8 cellular contexts compared by ENCODE assay signal in genomic region chr2:84302513-84303412, GRCh38.
DNase-seq lines count a peak whose midpoint lies in the region; ATAC-seq, FAIRE-seq and TF ChIP-seq lines count a peak whose summit lies in the region.

No MANE protein-coding gene starts in this region.

- H3K79me2 ChIP-seq in OCI-LY3 (ENCODE audit: low read length), result no peaks in the 10 kb centered on the region

- peak; percentile 91 for ATAC-seq in GM21423 (IDR thresholded peaks at IDR 0.05; ENCODE audit: unreplicated experiment)
- peak; percentile 82 for ATAC-seq in HG03558 (IDR thresholded peaks at IDR 0.05; ENCODE audit: extremely low read depth, unreplicated experiment)

- peak overlapping the region; percentile 37 for H3K4me2 ChIP-seq in OCI-LY3 (ENCODE audit: low read length)

- H4K20me1 ChIP-seq in OCI-LY3 (ENCODE audit: insufficient read depth, low read length), result no peaks in the 10 kb centered on the region

- H3K4me1 ChIP-seq in OCI-LY3 (ENCODE audit: low read length) (peaks cover 17% of the 10 kb centered on the region), adipocyte (ENCODE audit: control insufficient read depth, insufficient read depth, low read length) (no peaks in the 10 kb centered on the region), small intestine (ENCODE audit: control insufficient read depth in 2 of 2, insufficient read depth in 1 of 2, low read depth in 1 of 2, low read length in 1 of 2) (no peaks in the 10 kb centered on the region)

- no peaks in the 10 kb centered on the region for H3K9me3 ChIP-seq in OCI-LY3 (ENCODE audit: insufficient read depth, low read length)
- peaks cover 11% of the 10 kb centered on the region for H3K9me3 ChIP-seq in adipocyte (ENCODE audit: control insufficient read depth, low read length)
- no peaks in the 10 kb centered on the region for H3K9me3 ChIP-seq in small intestine (ENCODE audit: control insufficient read depth, low read depth)

- 14 to 51% (median 18%) methylated on average over 3 of the region's 3 CpGs for WGBS in small intestine, 3 donors

- H3K4me3 ChIP-seq in OCI-LY3 (ENCODE audit: low read length), result peak overlapping the region; percentile 9; the same call in 1 of the 2 replicates
- H3K4me3 ChIP-seq in adipocyte (ENCODE audit: low read length), result no peak overlapping the region
- no peak overlapping the region for H3K4me3 ChIP-seq in small intestine (ENCODE audit: low read depth in 1 of 2, low read length in 2 of 2)

- peak; percentile 86 for TF ChIP-seq CTCF in OCI-LY3 (IDR thresholded peaks at IDR 0.05; ENCODE audit: low read depth, low read length)

- DNase-seq in NOMO-1 (lab: John Stamatoyannopoulos, UW; ENCODE audit: unreplicated experiment in 2 of 2) (peak; percentile 14 to 34), NOMO-1 treated with dmso at 0.1 percent for 144 hours (lab: John Stamatoyannopoulos, UW; ENCODE audit: unreplicated experiment) (no peak), adipocyte (ENCODE audit: low read depth) (peak; percentile 68), hepatic stellate cell (ENCODE audit: low spot score) (peak; percentile 51), small intestine (peak; percentile 92)

- H3K27ac ChIP-seq in OCI-LY3 (ENCODE audit: low read length) (no peak overlapping the region), small intestine (ENCODE audit: low read depth in 1 of 2, low read length in 1 of 2) (peak overlapping the region in 1 of 2 donors; percentile 39)

- H3K9ac ChIP-seq in OCI-LY3 (ENCODE audit: low read length) (no peak overlapping the region), adipocyte (ENCODE audit: low read length) (no peak overlapping the region)

- H2AFZ ChIP-seq in OCI-LY3 (ENCODE audit: low read depth, low read length), result peak overlapping the region; percentile 53; the same call in 1 of the 2 replicates

- no peaks in the 10 kb centered on the region for H3K36me3 ChIP-seq in OCI-LY3 (replicated peaks; ENCODE audit: low read depth, low read length)
- no peaks in the 10 kb centered on the region for H3K36me3 ChIP-seq in adipocyte (ENCODE audit: control insufficient read depth, insufficient read depth, low read length, severe bottlenecking)
- H3K36me3 ChIP-seq in small intestine (ENCODE audit: control insufficient read depth in 2 of 2, insufficient read depth in 2 of 2, low read length in 2 of 2), result no peaks in the 10 kb centered on the region

- FAIRE-seq in small intestine (lab: Jason Lieb, UNC), result no peak

- peaks cover 9% of the 10 kb centered on the region; the same call in 1 of the 2 replicates for H3K27me3 ChIP-seq in OCI-LY3 (ENCODE audit: low read depth, low read length)
- peaks cover 37% of the 10 kb centered on the region for H3K27me3 ChIP-seq in adipocyte (replicated peaks; ENCODE audit: control insufficient read depth, insufficient read depth, low read length)
- no peaks in the 10 kb centered on the region for H3K27me3 ChIP-seq in small intestine (ENCODE audit: control insufficient read depth in 2 of 2, insufficient read depth in 2 of 2, low read length in 2 of 2)
